20 cellular contexts compared by ENCODE assay signal in the genomic region with DNA sequence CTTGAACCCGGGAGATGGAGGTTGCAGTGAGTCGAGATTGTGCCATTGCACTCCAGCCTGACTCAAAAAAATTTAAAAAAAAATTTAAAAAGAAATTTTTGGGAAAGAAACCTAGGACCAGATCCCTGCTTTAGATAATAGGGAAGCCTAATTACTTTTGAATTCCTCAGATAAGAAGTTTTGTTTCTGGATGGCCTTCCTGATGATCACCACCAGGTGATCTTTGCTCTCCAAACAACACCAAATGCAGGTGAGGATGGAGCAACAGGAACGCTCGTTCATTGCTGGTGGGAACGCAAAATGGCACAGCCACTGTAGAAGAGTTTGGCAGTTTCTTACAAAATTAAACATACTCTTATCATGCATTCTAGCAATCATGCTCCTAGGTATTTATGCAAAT. TPM values are rescaled to one million over a fixed set of nuclear protein-coding genes. Genes with fewer than 3 reads are reported as not detected.
DNase-seq lines count a peak whose midpoint lies in the region; ATAC-seq and TF ChIP-seq lines count a peak whose summit lies in the region.
"Had no signal": no experiment of that assay in that cellular context is flagged by ENCODE, and none has a peak within 500 bp of the region (broad histone marks: within the 10 kb centered on the region; RNA-seq: fewer than 3 reads in every experiment).

No MANE protein-coding gene starts in this region.

- H3K27me3 Mint-ChIP-seq in H9 (ENCODE audit: low read depth) (peaks cover 3% of the 10 kb centered on the region), endodermal cell (ENCODE audit: insufficient read depth) (no peaks in the 10 kb centered on the region)
- H3K27me3 Mint-ChIP-seq: CD4-positive, alpha-beta memory T cell; CD4-positive, CD25-positive, alpha-beta regulatory T cell had no signal

- no peak overlapping the region for H3K14ac ChIP-seq in H9 (ENCODE audit: insufficient read depth, low read length)
- no peak overlapping the region for H3K14ac ChIP-seq in trophoblast cell (ENCODE audit: low read length)

- no peaks in the 10 kb centered on the region for H3K9me3 ChIP-seq in H9 (ENCODE audit: control insufficient read depth, low read depth, low read length)
- H3K9me3 ChIP-seq in endodermal cell (ENCODE audit: control insufficient read depth, low read length): peaks cover 13% of the 10 kb centered on the region
- H3K9me3 ChIP-seq in trophoblast cell (ENCODE audit: insufficient read depth, low read depth, low read length): no peaks in the 10 kb centered on the region
- H3K9me3 ChIP-seq: BE2C, BLaER1, Caco-2 had no signal

- H4K91ac ChIP-seq in H9 (ENCODE audit: insufficient read length, low read depth, low read length) (no peak overlapping the region), trophoblast cell (ENCODE audit: low read depth, low read length) (no peak overlapping the region)

- no peak overlapping the region for H2BK15ac ChIP-seq in H9 (ENCODE audit: low read depth, low read length)

- no peaks in the 10 kb centered on the region for H4K20me1 ChIP-seq in H9 (ENCODE audit: control insufficient read depth, insufficient read depth, insufficient read length)

- H2AK5ac ChIP-seq in H9 (ENCODE audit: insufficient read length, low read length): no peak overlapping the region
- no peak overlapping the region for H2AK5ac ChIP-seq in trophoblast cell (ENCODE audit: low read length)

- no CpG with 5 or more reads among the region's 5 CpGs for WGBS in H9 (ENCODE audit: extremely low coverage, insufficient read length, low lambda C conversion rate)
- 86 to 89% methylated on average over 3 to 5 of the region's 5 CpGs for WGBS in endodermal cell (ENCODE audit: insufficient coverage in 1 of 2, insufficient read length in 1 of 2), 2 experiments
- no CpG with 5 or more reads among the region's 5 CpGs for WGBS in trophoblast cell (ENCODE audit: extremely low coverage, insufficient coverage, insufficient read length)

- H3K4me1 ChIP-seq in H9 (ENCODE audit: insufficient read depth, low read length): no peaks in the 10 kb centered on the region
- H3K4me1 ChIP-seq in endodermal cell (ENCODE audit: control insufficient read depth, insufficient read depth, low read length): no peaks in the 10 kb centered on the region
- peaks cover 3 to 4% of the 10 kb centered on the region in 2 experiments for H3K4me1 ChIP-seq in trophoblast cell (ENCODE audit: control insufficient read depth in 1 of 2, insufficient read depth in 2 of 2, low read length in 2 of 2)
- H3K4me1 ChIP-seq: Caco-2 had no signal

- no peak overlapping the region for H3K4me3 Mint-ChIP-seq in H9
- no peak overlapping the region for H3K4me3 Mint-ChIP-seq in endodermal cell
- H3K4me3 Mint-ChIP-seq: CD14-positive monocyte; CD4-positive, alpha-beta memory T cell; CD4-positive, CD25-positive, alpha-beta regulatory T cell had no signal

- H2AFZ ChIP-seq in H9 (ENCODE audit: low read length) (no peak overlapping the region), trophoblast cell (ENCODE audit: insufficient read depth, low read length, poor library complexity) (no peak overlapping the region)

- intact Hi-C loops in dorsolateral prefrontal cortex (cut with DNase I): no loop called here

- H2BK120ac ChIP-seq in H9 (ENCODE audit: low read depth, low read length, poor library complexity, severe bottlenecking): no peak overlapping the region
- H2BK120ac ChIP-seq in trophoblast cell (ENCODE audit: insufficient read depth, low read length, poor library complexity): no peak overlapping the region

- H3K27ac ChIP-seq in H9 (ENCODE audit: insufficient read length, low read depth, low read length) (no peak overlapping the region), endodermal cell (ENCODE audit: low read depth, low read length) (no peak overlapping the region), trophoblast cell (ENCODE audit: low read depth, low read length) (no peak overlapping the region), dorsolateral prefrontal cortex (no peak overlapping the region)
- H3K27ac ChIP-seq: BLaER1 had no signal

- H4K12ac ChIP-seq in trophoblast cell (ENCODE audit: low read depth, low read length): no peak overlapping the region

- H3K79me2 ChIP-seq in H9 (ENCODE audit: insufficient read depth, low read length) (no peaks in the 10 kb centered on the region), trophoblast cell (ENCODE audit: control insufficient read depth, insufficient read depth, low read length, poor library complexity) (no peaks in the 10 kb centered on the region)

- no peak overlapping the region for H3T11ph ChIP-seq in H9 (ENCODE audit: low read length)

- ATAC-seq in HG03095 (IDR thresholded peaks at IDR 0.05; ENCODE audit: unreplicated experiment): no peak
- ATAC-seq in GM18909 (IDR thresholded peaks at IDR 0.05; ENCODE audit: poor library complexity, unreplicated experiment): no peak
- ATAC-seq: GM12878 had no signal

- H3K27ac Mint-ChIP-seq in H9 (no peak overlapping the region), endodermal cell (no peak overlapping the region)
- H3K27ac Mint-ChIP-seq: CD14-positive monocyte; CD4-positive, alpha-beta memory T cell; CD4-positive, CD25-positive, alpha-beta regulatory T cell had no signal

- H3K23me2 ChIP-seq in H9 (ENCODE audit: insufficient read length, low read depth, low read length, poor library complexity, severe bottlenecking): no peaks in the 10 kb centered on the region

- H2BK12ac ChIP-seq in H9 (ENCODE audit: insufficient read length, low read depth, low read length) (no peak overlapping the region), trophoblast cell (ENCODE audit: low read length) (no peak overlapping the region)

- no peaks in the 10 kb centered on the region for H3K79me1 ChIP-seq in H9 (ENCODE audit: insufficient read depth, low read depth, low read length, poor library complexity, severe bottlenecking)
- no peaks in the 10 kb centered on the region for H3K79me1 ChIP-seq in trophoblast cell (ENCODE audit: low read length)

- H4K8ac ChIP-seq in H9 (replicated peaks; ENCODE audit: insufficient read length, low read depth, low read length) (no peak overlapping the region), trophoblast cell (ENCODE audit: low read depth, low read length) (no peak overlapping the region)

- no peak overlapping the region for H3K56ac ChIP-seq in H9 (ENCODE audit: insufficient read length, low read depth, low read length)

- H3K23ac ChIP-seq in H9 (ENCODE audit: insufficient read length, low read depth, low read length): no peak overlapping the region
- H3K23ac ChIP-seq in trophoblast cell (ENCODE audit: low read length): no peak overlapping the region

- H2BK5ac ChIP-seq in H9 (ENCODE audit: insufficient read length, low read length) (no peak overlapping the region), trophoblast cell (ENCODE audit: low read depth, low read length, poor library complexity) (no peak overlapping the region)

- no peak overlapping the region for H4K5ac ChIP-seq in H9 (ENCODE audit: insufficient read length, low read depth, low read length)

- H3K4me3 ChIP-seq in H7 (ENCODE audit: insufficient read depth, low read depth, low read length) (no peak overlapping the region), endodermal cell (ENCODE audit: low read length) (no peak overlapping the region), trophoblast cell (ENCODE audit: low read depth, low read length) (no peak overlapping the region), dorsolateral prefrontal cortex (no peak overlapping the region)
- H3K4me3 ChIP-seq: BLaER1, GM12878 had no signal

- H3K4me1 Mint-ChIP-seq in H9 (peaks cover under 1 to 5% of the 10 kb centered on the region in 2 experiments), endodermal cell (peaks cover 2% of the 10 kb centered on the region)
- H3K4me1 Mint-ChIP-seq: CD4-positive, alpha-beta memory T cell; CD4-positive, CD25-positive, alpha-beta regulatory T cell had no signal

- no peaks in the 10 kb centered on the region for H3K27me3 ChIP-seq in H7 (ENCODE audit: control insufficient read depth, insufficient read depth, low read length)
- no peaks in the 10 kb centered on the region for H3K27me3 ChIP-seq in H9 (ENCODE audit: insufficient read depth, low read length)
- no peaks in the 10 kb centered on the region for H3K27me3 ChIP-seq in endodermal cell (ENCODE audit: control insufficient read depth, insufficient read depth, low read length, poor library complexity, severe bottlenecking)
- no peaks in the 10 kb centered on the region for H3K27me3 ChIP-seq in trophoblast cell (ENCODE audit: insufficient read depth, low read length)
- no peaks in the 10 kb centered on the region for H3K27me3 ChIP-seq in dorsolateral prefrontal cortex
- H3K27me3 ChIP-seq: BE2C, BLaER1 had no signal

- no peak overlapping the region for H2BK20ac ChIP-seq in H9 (ENCODE audit: low read depth, low read length, poor library complexity, severe bottlenecking)

- TF ChIP-seq CTCF in H9 (conservative IDR thresholded peaks at IDR 0.05) (peak; percentile 24; the same call in 2 of the 3 replicates), endodermal cell (conservative IDR thresholded peaks at IDR 0.05) (peak; percentile 64), dorsolateral prefrontal cortex (IDR thresholded peaks at IDR 0.05 in 54 of 56, conservative IDR thresholded peaks at IDR 0.05 in 2 of 56; ENCODE audit: low read depth in 1 of 56, partially characterized antibody in 56 of 56) (no peak)

- H3K18ac ChIP-seq in H9 (ENCODE audit: insufficient read length, low read depth, low read length): no peak overlapping the region
- H3K18ac ChIP-seq in trophoblast cell (ENCODE audit: low read length): no peak overlapping the region

- H3K36me3 ChIP-seq in H7 (replicated peaks; ENCODE audit: control insufficient read depth, insufficient read depth, low read length) (no peaks in the 10 kb centered on the region), endodermal cell (ENCODE audit: control insufficient read depth, insufficient read depth, low read length) (no peaks in the 10 kb centered on the region), trophoblast cell (ENCODE audit: control insufficient read depth in 1 of 2, insufficient read depth in 2 of 2, low read length in 2 of 2) (no peaks in the 10 kb centered on the region)
- H3K36me3 ChIP-seq: BE2C had no signal

- H3K9ac ChIP-seq in H9 (ENCODE audit: extremely low read depth, insufficient read length, low read length) (no peak overlapping the region), endodermal cell (ENCODE audit: extremely low read depth, low read length, poor library complexity, severe bottlenecking) (no peak overlapping the region), trophoblast cell (ENCODE audit: low read length) (no peak overlapping the region)
- H3K9ac ChIP-seq: BLaER1 had no signal

- peak; percentile 20 for DNase-seq in H7
- DNase-seq in H9: no peak
- DNase-seq in endodermal cell: no peak
- DNase-seq in trophoblast cell: peak; percentile 38 to 82
- DNase-seq in dorsolateral prefrontal cortex: no peak
- DNase-seq in GDM1 (lab: John Stamatoyannopoulos, UW): no peak
- DNase-seq: 8988T; ACHN; BE2C; C1 segment of cervical spinal cord; Caco-2; Calu3; CD4-positive, alpha-beta memory T cell; CD4-positive, CD25-positive, alpha-beta regulatory T cell; DMS79 treated with DMSO at 0.1 percent for 48 hours had no signal

- H3K9me3 Mint-ChIP-seq in H9 (no peaks in the 10 kb centered on the region; a peak in 1 of 5 replicates), endodermal cell (peaks cover 5% of the 10 kb centered on the region)
- H3K9me3 Mint-ChIP-seq: CD4-positive, alpha-beta memory T cell; CD4-positive, CD25-positive, alpha-beta regulatory T cell had no signal

- H3K4ac ChIP-seq in H9 (ENCODE audit: low read depth, low read length) (no peak overlapping the region), trophoblast cell (ENCODE audit: low read depth, low read length) (no peak overlapping the region)

- H3K4me2 ChIP-seq in H9 (ENCODE audit: insufficient read depth, insufficient read length, low read length): no peak overlapping the region
- no peak overlapping the region for H3K4me2 ChIP-seq in trophoblast cell (ENCODE audit: low read length)
- H3K4me2 ChIP-seq: BLaER1 had no signal

- H3K36me3 Mint-ChIP-seq in H9 (ENCODE audit: insufficient read depth in 1 of 3, low read depth in 3 of 3) (0 out of 7 replicates have a peak, but pooled peaks cover 0 to 4% (median 0%) of the 10 kb centered on the region in 3 experiments), endodermal cell (ENCODE audit: low read depth) (peaks cover 4% of the 10 kb centered on the region)
- H3K36me3 Mint-ChIP-seq: CD4-positive, alpha-beta memory T cell; CD4-positive, CD25-positive, alpha-beta regulatory T cell had no signal

RNA-seq across cellular contexts. Expression of a gene that starts 28.5 kb away (rescaled TPM):
- total RNA-seq in H7 (2014; rRNA removed; shearing (Covaris generic)): 123 and 131 TPM in 2 replicates
- total RNA-seq in H9 (2021) (135 and 143 TPM in 2 replicates), endodermal cell (100 to 1,000 TPM; 170 to 178 TPM), dorsolateral prefrontal cortex (100 to 1,000 TPM; 362 to 692 (median 542) TPM)
- 204 TPM for polyA plus RNA-seq in endodermal cell (2013, experiment 1 of 2)
- 188 TPM for polyA plus RNA-seq in endodermal cell (2013, experiment 2 of 2)
- polyA plus RNA-seq in trophoblast cell (2013): 105 TPM in 2 replicates

RNA-seq across cellular contexts. Expression of a gene that starts 37.7 kb away (rescaled TPM):
- 15.8 and 17.4 TPM in 2 replicates for total RNA-seq in H7 (2014; rRNA removed; shearing (Covaris generic))
- total RNA-seq in H9 (2021) (43.2 and 45.5 TPM in 2 replicates), endodermal cell (10 to 100 TPM; 30.1 to 39.8 TPM), dorsolateral prefrontal cortex (10 to 100 TPM; 21.7 to 47.0 (median 35.6) TPM)
- polyA plus RNA-seq in endodermal cell (2013, experiment 1 of 2): 34.9 TPM
- 38.8 TPM for polyA plus RNA-seq in endodermal cell (2013, experiment 2 of 2)
- 42.0 and 45.6 TPM in 2 replicates for polyA plus RNA-seq in trophoblast cell (2013)

RNA-seq across cellular contexts. Expression of a gene that starts 38.0 kb away (rescaled TPM):
- 16.6 and 17.7 TPM in 2 replicates for total RNA-seq in H7 (2014; rRNA removed; shearing (Covaris generic))
- total RNA-seq in H9 (2021) (38.0 and 40.9 TPM in 2 replicates), endodermal cell (10 to 100 TPM; 27.6 to 28.1 TPM), dorsolateral prefrontal cortex (10 to 100 TPM; 25.3 to 45.6 (median 35.3) TPM)
- 20.2 TPM for polyA plus RNA-seq in endodermal cell (2013, experiment 1 of 2)
- polyA plus RNA-seq in endodermal cell (2013, experiment 2 of 2): 20.5 TPM
- polyA plus RNA-seq in trophoblast cell (2013): 21.3 and 22.2 TPM in 2 replicates

Comparison
In these comparisons a context has a peak if more than half of its experiments do, and no peak if none do; other contexts are left out.
1. DNase-seq: peak in H7 (single experiment) and trophoblast cell (2 of 2); none in H9 (single experiment), endodermal cell (single experiment), dorsolateral prefrontal cortex (0 of 10) and GDM1 (single experiment).
2. CTCF ChIP-seq: peak in H9 (single experiment) and endodermal cell (single experiment); none in dorsolateral prefrontal cortex (0 of 56).